Comparison of ENCODE assay signal across 17 cellular contexts in the genomic region with DNA sequence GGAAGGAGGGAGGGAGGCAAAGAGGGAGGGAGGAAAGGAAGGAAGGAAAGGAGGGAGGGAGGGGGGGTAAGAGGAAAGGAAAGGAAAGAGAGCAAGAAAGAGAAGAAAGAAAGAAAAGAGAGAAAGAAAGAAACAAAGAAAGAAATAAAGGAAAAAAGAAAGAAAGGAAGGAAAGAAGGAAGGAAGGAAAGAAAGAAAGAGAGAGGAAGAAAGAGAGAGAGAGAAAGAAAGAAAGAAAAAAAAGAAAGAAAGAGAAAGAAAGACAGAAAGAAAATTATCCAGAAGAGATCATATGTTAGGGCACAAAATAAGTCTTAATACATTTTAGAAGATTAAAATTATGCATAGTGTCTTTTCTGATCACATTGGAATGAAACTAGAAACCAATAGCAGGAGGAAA. TPM values are rescaled to one million over a fixed set of nuclear protein-coding genes. Genes with fewer than 3 reads are reported as not detected.
DNase-seq lines count a peak whose midpoint lies in the region; ATAC-seq and FAIRE-seq lines count a peak whose summit lies in the region.
"Had no signal": no experiment of that assay in that cellular context is flagged by ENCODE, and none has a peak within 500 bp of the region (broad histone marks: within the 10 kb centered on the region; RNA-seq: fewer than 3 reads in every experiment).

No MANE protein-coding gene starts in this region.

- H3K9me3 Mint-ChIP-seq in stimulated activated naive CD8-positive, alpha-beta T cell treated with anti-CD3 and anti-CD28 coated beads, Interleukin-15, amount 100 ng/mL, for 72 hours = no peaks in the 10 kb centered on the region
- H3K9me3 Mint-ChIP-seq in immature natural killer cell = no peaks in the 10 kb centered on the region
- H3K9me3 Mint-ChIP-seq: CD8-positive, alpha-beta T cell; HFFc6 had no signal

- H3K4me3 Mint-ChIP-seq in stimulated activated naive CD8-positive, alpha-beta T cell treated with anti-CD3 and anti-CD28 coated beads, Interleukin-15, amount 100 ng/mL, for 72 hours = no peak overlapping the region
- peak overlapping the region in 2 of 5 donors; percentile 11 to 18 for H3K4me3 Mint-ChIP-seq in immature natural killer cell
- H3K4me3 Mint-ChIP-seq: B cell; CD8-positive, alpha-beta T cell; HFFc6 had no signal

- no peaks in the 10 kb centered on the region for H3K36me3 Mint-ChIP-seq in immature natural killer cell
- H3K36me3 Mint-ChIP-seq: CD8-positive, alpha-beta T cell had no signal

- no peak for ATAC-seq in stimulated activated naive CD8-positive, alpha-beta T cell treated with anti-CD3 and anti-CD28 coated beads, Interleukin-15, amount 100 ng/mL, for 72 hours
- ATAC-seq in stimulated activated naive CD8-positive, alpha-beta T cell treated with anti-CD3 and anti-CD28 coated beads, Interleukin-15, Interleukin-2, amounts not matched to agents 100 U/mL and 50 U/mL, for 24 hours = no peak
- no peak for ATAC-seq in HG02759 (IDR thresholded peaks at IDR 0.05; ENCODE audit: unreplicated experiment)
- no peak for ATAC-seq in GM18511 (IDR thresholded peaks at IDR 0.05; ENCODE audit: unreplicated experiment)

- no peaks in the 10 kb centered on the region for H3K4me1 Mint-ChIP-seq in stimulated activated naive CD8-positive, alpha-beta T cell treated with anti-CD3 and anti-CD28 coated beads, Interleukin-15, amount 100 ng/mL, for 72 hours
- peaks cover 17 to 23% of the 10 kb centered on the region in 2 donors for H3K4me1 Mint-ChIP-seq in immature natural killer cell
- H3K4me1 Mint-ChIP-seq: B cell had no signal

- H3K27ac Mint-ChIP-seq in stimulated activated naive CD8-positive, alpha-beta T cell treated with anti-CD3 and anti-CD28 coated beads, Interleukin-15, amount 100 ng/mL, for 72 hours = peak overlapping the region; percentile 29 to 79
- H3K27ac Mint-ChIP-seq in immature natural killer cell = peak overlapping the region in 5 of 6 donors; percentile 42 to 79 (median 63)
- H3K27ac Mint-ChIP-seq: B cell; CD8-positive, alpha-beta T cell; HFFc6 had no signal

- no peak for DNase-seq in stimulated activated naive CD8-positive, alpha-beta T cell treated with anti-CD3 and anti-CD28 coated beads, Interleukin-15, amount 100 ng/mL, for 72 hours
- DNase-seq in stimulated activated naive CD8-positive, alpha-beta T cell treated with anti-CD3 and anti-CD28 coated beads, Interleukin-15, Interleukin-2, amounts not matched to agents 100 U/mL and 50 U/mL, for 24 hours = no peak
- DNase-seq in immature natural killer cell = no peak
- DNase-seq in activated naive CD4-positive, alpha-beta T cell treated with Interleukin-2 at 50 U/mL for 16 hours = no peak
- no peak for DNase-seq in activated CD4-positive, alpha-beta T cell treated with anti-CD3 and anti-CD28 coated beads, Interleukin-2, amount 50 U/mL, for 48 hours
- DNase-seq: 8988T, COR-L47, DND-41, HFFc6, IMR-90 had no signal

- H3K27me3 Mint-ChIP-seq in stimulated activated naive CD8-positive, alpha-beta T cell treated with anti-CD3 and anti-CD28 coated beads, Interleukin-15, amount 100 ng/mL, for 72 hours = peaks cover 47% of the 10 kb centered on the region
- peaks cover 6 to 14% (median 9%) of the 10 kb centered on the region in 3 donors for H3K27me3 Mint-ChIP-seq in immature natural killer cell (ENCODE audit: low read depth in 3 of 3)

- peak; percentile 58 for FAIRE-seq in colon (lab: Jason Lieb, UNC)
- FAIRE-seq: GM12892, H1 had no signal

RNA-seq across cellular contexts. Expression of a gene that starts 24.3 kb away (rescaled TPM):
- polyA plus RNA-seq in immature natural killer cell = under 1 TPM in 2 of 3 donors, not detected in 1; 0.02 to 0.14 TPM
- polyA plus RNA-seq: IMR-90 had no signal
